In the genomic region with DNA sequence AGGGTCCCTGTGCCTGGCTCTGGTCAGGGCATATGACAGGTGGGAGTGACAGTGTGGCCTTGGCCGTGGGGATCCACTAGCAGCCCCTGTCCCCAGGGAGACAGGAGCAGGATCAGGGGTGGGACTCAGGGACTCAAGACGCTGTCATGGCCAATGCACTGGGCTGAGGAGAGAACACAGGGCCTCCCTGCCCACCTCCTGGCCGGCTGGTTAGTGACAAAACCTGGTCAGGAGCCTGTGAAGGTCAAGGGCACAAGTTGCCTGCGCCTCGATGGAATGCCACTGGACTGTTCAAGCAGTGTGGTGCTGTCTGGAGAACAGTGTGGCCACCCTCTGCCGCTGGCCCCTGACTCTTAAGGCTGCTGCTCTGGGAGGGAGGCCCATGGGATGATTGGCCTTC, we compare ENCODE assay signal across 2 cellular contexts.
TF ChIP-seq lines count a peak whose summit lies in the region.

No MANE protein-coding gene starts in this region.

TF ChIP-seq in HepG2, 621 proteins besides CTCF, POLR2A, EP300 and RAD21:
- TF ChIP-seq, protein P1, sequence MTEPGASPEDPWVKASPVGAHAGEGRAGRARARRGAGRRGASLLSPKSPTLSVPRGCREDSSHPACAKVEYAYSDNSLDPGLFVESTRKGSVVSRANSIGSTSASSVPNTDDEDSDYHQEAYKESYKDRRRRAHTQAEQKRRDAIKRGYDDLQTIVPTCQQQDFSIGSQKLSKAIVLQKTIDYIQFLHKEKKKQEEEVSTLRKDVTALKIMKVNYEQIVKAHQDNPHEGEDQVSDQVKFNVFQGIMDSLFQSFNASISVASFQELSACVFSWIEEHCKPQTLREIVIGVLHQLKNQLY (CRISPR knock-in tag; IDR thresholded peaks at IDR 0.05): no peak
- TF ChIP-seq, protein P2, sequence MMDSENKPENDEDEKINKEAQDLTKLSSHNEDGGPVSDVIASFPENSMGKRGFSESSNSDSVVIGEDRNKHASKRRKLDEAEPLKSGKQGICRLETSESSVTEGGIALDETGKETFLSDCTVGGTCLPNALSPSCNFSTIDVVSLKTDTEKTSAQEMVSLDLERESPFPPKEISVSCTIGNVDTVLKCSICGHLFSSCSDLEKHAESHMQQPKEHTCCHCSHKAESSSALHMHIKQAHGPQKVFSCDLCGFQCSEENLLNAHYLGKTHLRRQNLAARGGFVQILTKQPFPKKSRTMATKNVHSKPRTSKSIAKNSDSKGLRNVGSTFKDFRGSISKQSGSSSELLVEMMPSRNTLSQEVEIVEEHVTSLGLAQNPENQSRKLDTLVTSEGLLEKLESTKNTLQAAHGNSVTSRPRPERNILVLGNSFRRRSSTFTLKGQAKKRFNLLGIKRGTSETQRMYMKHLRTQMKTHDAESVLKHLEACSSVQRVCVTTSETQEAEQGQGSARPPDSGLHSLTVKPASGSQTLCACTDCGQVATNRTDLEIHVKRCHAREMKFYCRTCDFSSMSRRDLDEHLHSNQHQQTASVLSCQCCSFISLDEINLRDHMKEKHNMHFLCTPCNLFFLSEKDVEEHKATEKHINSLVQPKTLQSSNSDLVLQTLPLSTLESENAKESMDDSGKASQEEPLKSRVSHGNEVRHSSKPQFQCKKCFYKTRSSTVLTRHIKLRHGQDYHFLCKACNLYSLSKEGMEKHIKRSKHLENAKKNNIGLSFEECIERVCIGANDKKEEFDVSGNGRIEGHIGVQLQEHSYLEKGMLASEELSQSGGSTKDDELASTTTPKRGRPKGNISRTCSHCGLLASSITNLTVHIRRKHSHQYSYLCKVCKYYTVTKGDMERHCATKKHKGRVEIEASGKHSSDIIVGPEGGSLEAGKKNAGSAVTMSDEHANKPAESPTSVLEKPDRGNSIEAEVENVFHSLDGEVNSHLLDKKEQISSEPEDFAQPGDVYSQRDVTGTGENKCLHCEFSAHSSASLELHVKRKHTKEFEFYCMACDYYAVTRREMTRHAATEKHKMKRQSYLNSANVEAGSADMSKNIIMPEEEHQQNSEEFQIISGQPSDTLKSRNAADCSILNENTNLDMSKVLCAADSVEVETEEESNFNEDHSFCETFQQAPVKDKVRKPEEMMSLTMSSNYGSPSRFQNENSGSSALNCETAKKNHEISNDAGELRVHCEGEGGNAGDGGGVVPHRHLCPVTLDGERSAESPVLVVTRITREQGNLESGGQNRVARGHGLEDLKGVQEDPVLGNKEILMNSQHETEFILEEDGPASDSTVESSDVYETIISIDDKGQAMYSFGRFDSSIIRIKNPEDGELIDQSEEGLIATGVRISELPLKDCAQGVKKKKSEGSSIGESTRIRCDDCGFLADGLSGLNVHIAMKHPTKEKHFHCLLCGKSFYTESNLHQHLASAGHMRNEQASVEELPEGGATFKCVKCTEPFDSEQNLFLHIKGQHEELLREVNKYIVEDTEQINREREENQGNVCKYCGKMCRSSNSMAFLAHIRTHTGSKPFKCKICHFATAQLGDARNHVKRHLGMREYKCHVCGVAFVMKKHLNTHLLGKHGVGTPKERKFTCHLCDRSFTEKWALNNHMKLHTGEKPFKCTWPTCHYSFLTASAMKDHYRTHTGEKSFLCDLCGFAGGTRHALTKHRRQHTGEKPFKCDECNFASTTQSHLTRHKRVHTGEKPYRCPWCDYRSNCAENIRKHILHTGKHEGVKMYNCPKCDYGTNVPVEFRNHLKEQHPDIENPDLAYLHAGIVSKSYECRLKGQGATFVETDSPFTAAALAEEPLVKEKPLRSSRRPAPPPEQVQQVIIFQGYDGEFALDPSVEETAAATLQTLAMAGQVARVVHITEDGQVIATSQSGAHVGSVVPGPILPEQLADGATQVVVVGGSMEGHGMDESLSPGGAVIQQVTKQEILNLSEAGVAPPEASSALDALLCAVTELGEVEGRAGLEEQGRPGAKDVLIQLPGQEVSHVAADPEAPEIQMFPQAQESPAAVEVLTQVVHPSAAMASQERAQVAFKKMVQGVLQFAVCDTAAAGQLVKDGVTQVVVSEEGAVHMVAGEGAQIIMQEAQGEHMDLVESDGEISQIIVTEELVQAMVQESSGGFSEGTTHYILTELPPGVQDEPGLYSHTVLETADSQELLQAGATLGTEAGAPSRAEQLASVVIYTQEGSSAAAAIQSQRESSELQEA (CRISPR knock-in tag; IDR thresholded peaks at IDR 0.05; ENCODE audit: not compliant biosample characterization): no peak
- TF ChIP-seq, protein P3, sequence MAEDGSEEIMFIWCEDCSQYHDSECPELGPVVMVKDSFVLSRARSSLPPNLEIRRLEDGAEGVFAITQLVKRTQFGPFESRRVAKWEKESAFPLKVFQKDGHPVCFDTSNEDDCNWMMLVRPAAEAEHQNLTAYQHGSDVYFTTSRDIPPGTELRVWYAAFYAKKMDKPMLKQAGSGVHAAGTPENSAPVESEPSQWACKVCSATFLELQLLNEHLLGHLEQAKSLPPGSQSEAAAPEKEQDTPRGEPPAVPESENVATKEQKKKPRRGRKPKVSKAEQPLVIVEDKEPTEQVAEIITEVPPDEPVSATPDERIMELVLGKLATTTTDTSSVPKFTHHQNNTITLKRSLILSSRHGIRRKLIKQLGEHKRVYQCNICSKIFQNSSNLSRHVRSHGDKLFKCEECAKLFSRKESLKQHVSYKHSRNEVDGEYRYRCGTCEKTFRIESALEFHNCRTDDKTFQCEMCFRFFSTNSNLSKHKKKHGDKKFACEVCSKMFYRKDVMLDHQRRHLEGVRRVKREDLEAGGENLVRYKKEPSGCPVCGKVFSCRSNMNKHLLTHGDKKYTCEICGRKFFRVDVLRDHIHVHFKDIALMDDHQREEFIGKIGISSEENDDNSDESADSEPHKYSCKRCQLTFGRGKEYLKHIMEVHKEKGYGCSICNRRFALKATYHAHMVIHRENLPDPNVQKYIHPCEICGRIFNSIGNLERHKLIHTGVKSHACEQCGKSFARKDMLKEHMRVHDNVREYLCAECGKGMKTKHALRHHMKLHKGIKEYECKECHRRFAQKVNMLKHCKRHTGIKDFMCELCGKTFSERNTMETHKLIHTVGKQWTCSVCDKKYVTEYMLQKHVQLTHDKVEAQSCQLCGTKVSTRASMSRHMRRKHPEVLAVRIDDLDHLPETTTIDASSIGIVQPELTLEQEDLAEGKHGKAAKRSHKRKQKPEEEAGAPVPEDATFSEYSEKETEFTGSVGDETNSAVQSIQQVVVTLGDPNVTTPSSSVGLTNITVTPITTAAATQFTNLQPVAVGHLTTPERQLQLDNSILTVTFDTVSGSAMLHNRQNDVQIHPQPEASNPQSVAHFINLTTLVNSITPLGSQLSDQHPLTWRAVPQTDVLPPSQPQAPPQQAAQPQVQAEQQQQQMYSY (CRISPR knock-in tag; IDR thresholded peaks at IDR 0.05): 0 out of 2 replicates have a peak, but pooled peaks have one; percentile 47
- TF ChIP-seq ZNF556 (CRISPR knock-in tag; IDR thresholded peaks at IDR 0.05; ENCODE audit: borderline replicate concordance): no peak
- TF ChIP-seq ZNF501 (CRISPR knock-in tag; IDR thresholded peaks at IDR 0.05): no peak
- TF ChIP-seq ZNF121 (CRISPR knock-in tag; IDR thresholded peaks at IDR 0.05): no peak

TF ChIP-seq in WTC11, 78 proteins besides CTCF, POLR2A, EP300 and RAD21:
- no peak for TF ChIP-seq FOXK1 (CRISPR knock-in tag; IDR thresholded peaks at IDR 0.05)
- no peak for TF ChIP-seq NR1H2 (CRISPR knock-in tag; IDR thresholded peaks at IDR 0.05)
- TF ChIP-seq, protein P3 (CRISPR knock-in tag; IDR thresholded peaks at IDR 0.05): peak; percentile 79
- TF ChIP-seq, protein P4, sequence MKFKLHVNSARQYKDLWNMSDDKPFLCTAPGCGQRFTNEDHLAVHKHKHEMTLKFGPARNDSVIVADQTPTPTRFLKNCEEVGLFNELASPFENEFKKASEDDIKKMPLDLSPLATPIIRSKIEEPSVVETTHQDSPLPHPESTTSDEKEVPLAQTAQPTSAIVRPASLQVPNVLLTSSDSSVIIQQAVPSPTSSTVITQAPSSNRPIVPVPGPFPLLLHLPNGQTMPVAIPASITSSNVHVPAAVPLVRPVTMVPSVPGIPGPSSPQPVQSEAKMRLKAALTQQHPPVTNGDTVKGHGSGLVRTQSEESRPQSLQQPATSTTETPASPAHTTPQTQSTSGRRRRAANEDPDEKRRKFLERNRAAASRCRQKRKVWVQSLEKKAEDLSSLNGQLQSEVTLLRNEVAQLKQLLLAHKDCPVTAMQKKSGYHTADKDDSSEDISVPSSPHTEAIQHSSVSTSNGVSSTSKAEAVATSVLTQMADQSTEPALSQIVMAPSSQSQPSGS (CRISPR knock-in tag; IDR thresholded peaks at IDR 0.05; ENCODE audit: borderline replicate concordance, low read depth): no peak
